In the genomic region with DNA sequence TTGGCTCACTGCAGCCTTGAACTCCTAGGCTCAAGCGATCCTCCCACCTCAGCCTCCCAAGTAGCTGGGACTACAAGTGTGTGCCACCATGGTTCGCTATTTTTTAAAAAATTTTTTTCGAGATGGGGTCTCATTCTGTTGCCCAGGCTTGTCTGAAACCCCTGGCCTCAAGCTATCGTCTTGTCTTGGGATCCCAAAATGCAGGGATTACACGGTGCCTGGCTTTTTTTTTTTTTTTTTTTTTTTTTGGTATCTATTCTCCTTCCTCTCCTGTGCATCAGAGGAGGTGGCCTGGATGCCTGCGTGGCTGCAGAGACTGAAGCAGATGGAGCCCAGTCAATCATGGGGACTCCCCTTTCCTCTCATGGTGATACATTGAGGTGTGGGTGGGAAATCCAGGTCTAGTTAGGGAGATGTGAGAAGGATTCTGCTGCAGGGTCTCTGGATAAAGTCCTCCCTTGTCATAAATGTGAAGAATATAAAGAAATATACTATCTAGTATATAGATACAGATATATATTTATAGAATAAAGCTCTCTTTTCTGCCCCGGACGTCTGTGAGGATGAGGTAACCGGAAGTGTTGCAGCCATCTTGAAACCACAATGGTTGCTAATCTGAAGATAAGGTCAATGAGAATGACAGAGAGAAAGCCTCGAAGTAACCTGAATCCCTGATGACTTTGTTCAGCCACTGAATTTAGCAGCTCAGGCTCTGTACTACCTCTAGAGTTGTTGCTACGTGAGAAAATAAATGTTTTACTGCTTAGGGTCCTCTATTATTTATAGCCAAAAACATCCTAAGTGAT, we compare ENCODE assay signal across 10 cellular contexts. TPM values are rescaled to one million over a fixed set of nuclear protein-coding genes. Genes with fewer than 3 reads are reported as not detected.
A peak's percentile ranks its signal among the peaks of the same experiment; 100 is the strongest.
DNase-seq lines count a peak whose midpoint lies in the region; ATAC-seq and TF ChIP-seq lines count a peak whose summit lies in the region.
"Had no signal": no experiment of that assay in that cellular context is flagged by ENCODE, and none has a peak within 500 bp of the region (broad histone marks: within the 10 kb centered on the region; RNA-seq: fewer than 3 reads in every experiment).

No MANE protein-coding gene starts in this region.

- no peaks in the 10 kb centered on the region for H4K20me1 ChIP-seq in BLaER1

- DNase-seq in NB4 (ENCODE audit: low read depth) (peak; percentile 85), gastrocnemius medialis (no peak), NCI-H1436 treated with DMSO at 0.1 percent for 48 hours (lab: John Stamatoyannopoulos, UW) (no peak), SHP77 treated with DMSO at 0.1 percent for 48 hours (lab: John Stamatoyannopoulos, UW) (no peak), tibial nerve (ENCODE audit: low spot score in 2 of 2) (no peak)
- peak in 1 of 2 donors; percentile 22 for DNase-seq in activated naive CD4-positive, alpha-beta T cell treated with anti-CD3 and anti-CD28 coated beads, Interleukin-2, amount 50 U/mL, for 72 hours (ENCODE audit: low spot score in 2 of 2)
- DNase-seq: DMS53 had no signal

- H3K9me3 ChIP-seq in BLaER1 = no peaks in the 10 kb centered on the region
- no peaks in the 10 kb centered on the region for H3K9me3 ChIP-seq in gastrocnemius medialis
- H3K9me3 ChIP-seq in tibial nerve = no peaks in the 10 kb centered on the region

- H3K4me1 ChIP-seq in BLaER1 (peaks cover 25% of the 10 kb centered on the region), gastrocnemius medialis (no peaks in the 10 kb centered on the region), tibial nerve (no peaks in the 10 kb centered on the region)

- H3K36me3 Mint-ChIP-seq in activated naive CD4-positive, alpha-beta T cell treated with anti-CD3 and anti-CD28 coated beads, Interleukin-2, amount 50 U/mL, for 72 hours = no peaks in the 10 kb centered on the region

- no peak for TF ChIP-seq EP300 in tibial nerve (IDR thresholded peaks at IDR 0.05)

- no peaks in the 10 kb centered on the region for H3K27me3 ChIP-seq in BLaER1
- H3K27me3 ChIP-seq in gastrocnemius medialis = no peaks in the 10 kb centered on the region
- no peaks in the 10 kb centered on the region for H3K27me3 ChIP-seq in tibial nerve

- TF ChIP-seq POLR2A in NB4 (IDR thresholded peaks at IDR 0.05; ENCODE audit: extremely low read depth, insufficient read length) (no peak), gastrocnemius medialis (IDR thresholded peaks at IDR 0.05) (no peak), tibial nerve (IDR thresholded peaks at IDR 0.05) (no peak)

- peak overlapping the region; percentile 67 for H3K4me2 ChIP-seq in BLaER1

- in situ Hi-C loops in gastrocnemius medialis (cut with MboI; ENCODE audit: low sequenced_read_pairs in 4 of 4) = loop anchor here in 3 of 4 donors (25.0 kb wide), 2 partner anchors 332 to 357 kb away; partner anchors contain the start of gene NPL (in 1 of the 3)

- intact Hi-C loops in gastrocnemius medialis (cut with DNase I; ENCODE audit: low total_unique reads) = no loop called here

- H3K27ac ChIP-seq in BLaER1 = no peak overlapping the region
- no peak overlapping the region for H3K27ac ChIP-seq in gastrocnemius medialis
- H3K27ac ChIP-seq in tibial nerve = no peak overlapping the region

- 74 to 78% methylated on average over 11 of the region's 11 CpGs for WGBS in tibial nerve, 2 donors

- no peak overlapping the region for H3K27ac Mint-ChIP-seq in activated naive CD4-positive, alpha-beta T cell treated with anti-CD3 and anti-CD28 coated beads, Interleukin-2, amount 50 U/mL, for 72 hours

- H3K9me3 Mint-ChIP-seq in activated naive CD4-positive, alpha-beta T cell treated with anti-CD3 and anti-CD28 coated beads, Interleukin-2, amount 50 U/mL, for 72 hours = no peaks in the 10 kb centered on the region

- ATAC-seq in GM21447 (IDR thresholded peaks at IDR 0.05; ENCODE audit: unreplicated experiment) = peak; percentile 33
- ATAC-seq in activated naive CD4-positive, alpha-beta T cell treated with anti-CD3 and anti-CD28 coated beads, Interleukin-2, amount 50 U/mL, for 72 hours = peak; percentile 78 to 92
- no peak for ATAC-seq in gastrocnemius medialis

- H3K4me3 ChIP-seq in BLaER1 = no peak overlapping the region
- no peak overlapping the region for H3K4me3 ChIP-seq in NB4 (ENCODE audit: low read depth, low read length)
- no peak overlapping the region for H3K4me3 ChIP-seq in gastrocnemius medialis
- no peak overlapping the region for H3K4me3 ChIP-seq in tibial nerve

- H3K9ac ChIP-seq in BLaER1 = no peak overlapping the region

- TF ChIP-seq CTCF in NB4 (IDR thresholded peaks at IDR 0.05; ENCODE audit: low read depth, low read length) (no peak), gastrocnemius medialis (IDR thresholded peaks at IDR 0.05 in 4 of 5, conservative IDR thresholded peaks at IDR 0.05 in 1 of 5) (no peak), tibial nerve (IDR thresholded peaks at IDR 0.05) (no peak)

- H3K36me3 ChIP-seq in BLaER1 (no peaks in the 10 kb centered on the region), gastrocnemius medialis (no peaks in the 10 kb centered on the region), tibial nerve (no peaks in the 10 kb centered on the region)

RNA-seq across cellular contexts. Expression of gene RGSL1, which starts 19.5 kb away (rescaled TPM):
- not detected for total RNA-seq in activated naive CD4-positive, alpha-beta T cell treated with anti-CD3 and anti-CD28 coated beads, Interleukin-2, amount 50 U/mL, for 72 hours
- total RNA-seq in gastrocnemius medialis (not detected), tibial nerve (not detected)

RNA-seq across cellular contexts. Expression of gene TEDDM1, which starts 30.0 kb away (rescaled TPM):
- total RNA-seq in activated naive CD4-positive, alpha-beta T cell treated with anti-CD3 and anti-CD28 coated beads, Interleukin-2, amount 50 U/mL, for 72 hours = not detected
- total RNA-seq in gastrocnemius medialis (not detected), tibial nerve (not detected)
- total RNA-seq: liver had no signal

RNA-seq across cellular contexts. Expression of gene GLUL, which starts 38.9 kb away (rescaled TPM):
- total RNA-seq in activated naive CD4-positive, alpha-beta T cell treated with anti-CD3 and anti-CD28 coated beads, Interleukin-2, amount 50 U/mL, for 72 hours = 100 to 1,000 TPM; 106 to 201 TPM
- total RNA-seq in gastrocnemius medialis (over 10,000 TPM in 2 of 4 donors, 1,000 to 10,000 TPM in 2; 4,746 to 22,010 (median 11,052) TPM), tibial nerve (over 10,000 TPM in 1 of 4 donors, 1,000 to 10,000 TPM in 3; 5,859 to 11,803 (median 7,908) TPM)

Comparison
In these comparisons a context has a peak if more than half of its experiments do, and no peak if none do; other contexts are left out.
1. ATAC-seq: peak in GM21447 (single experiment) and activated naive CD4-positive, alpha-beta T cell treated with anti-CD3 and anti-CD28 coated beads, Interleukin-2, amount 50 U/mL, for 72 hours (2 of 2); none in gastrocnemius medialis (0 of 2).
2. RNA of gene GLUL, which starts 38.9 kb away (total RNA-seq): 4,746 to 22,010 TPM in gastrocnemius medialis and 5,859 to 11,803 TPM in tibial nerve; 106 to 201 TPM in activated naive CD4-positive, alpha-beta T cell treated with anti-CD3 and anti-CD28 coated beads, Interleukin-2, amount 50 U/mL, for 72 hours; every median in the first group is over 10 times any median in the second.